In genomic region chr13:102399791-102400618, GRCh38 we compare ENCODE assay signal across 8 cellular contexts. TPM values are rescaled to one million over a fixed set of nuclear protein-coding genes. Genes with fewer than 3 reads are reported as not detected.
A peak's percentile ranks its signal among the peaks of the same experiment; 100 is the strongest.
DNase-seq lines count a peak whose midpoint lies in the region; ATAC-seq and TF ChIP-seq lines count a peak whose summit lies in the region.

No MANE protein-coding gene starts in this region.

- no peak overlapping the region for H3K27ac Mint-ChIP-seq in dendritic cell treated with granulocyte-macrophage colony-stimulating factor and Interleukin-4, amounts not matched to agents 40 ng/mL and 50 ng/mL, for 4 days

- H3K27me3 ChIP-seq in lung (ENCODE audit: control insufficient read depth, insufficient read depth) (no peaks in the 10 kb centered on the region), thymus (ENCODE audit: control insufficient read depth, insufficient read depth) (peaks cover 28% of the 10 kb centered on the region)

- 1 to 2% methylated on average over 54 to 56 of the region's 56 CpGs for WGBS in lung, 2 donors
- WGBS in thymus = 3% methylated on average over 56 of the region's 56 CpGs

- H3K27ac ChIP-seq in lung (ENCODE audit: low read depth in 1 of 2, low read length in 1 of 2) = peak overlapping the region in 1 of 2 donors; percentile 48
- H3K27ac ChIP-seq in thymus (ENCODE audit: low read depth) = no peak overlapping the region

- H3K4me3 Mint-ChIP-seq in dendritic cell treated with granulocyte-macrophage colony-stimulating factor and Interleukin-4, amounts not matched to agents 40 ng/mL and 50 ng/mL, for 4 days = peak overlapping the region; percentile 27

- TF ChIP-seq CTCF in lung (IDR thresholded peaks at IDR 0.05; ENCODE audit: control extremely low read depth, extremely low read depth) = no peak

- peak overlapping the region; percentile 24 for H3K4me3 ChIP-seq in lung
- peak overlapping the region; percentile 33 for H3K4me3 ChIP-seq in thymus (ENCODE audit: low read length)

- H3K4me1 ChIP-seq in ES-I3 (ENCODE audit: insufficient read depth, low read length) (no peaks in the 10 kb centered on the region), lung (ENCODE audit: control insufficient read depth in 2 of 2, insufficient read depth in 2 of 2, low read length in 2 of 2) (peaks cover 0 to 10% of the 10 kb centered on the region in 2 donors), thymus (ENCODE audit: control insufficient read depth, insufficient read depth, low read length) (peaks cover 6% of the 10 kb centered on the region)

- DNase-seq in lung (ENCODE audit: low spot score) = no peak
- DNase-seq in DMS153 treated with DMSO at 0.1 percent for 48 hours (lab: John Stamatoyannopoulos, UW; ENCODE audit: unreplicated experiment) = no peak
- DNase-seq in NCI-H128 (lab: John Stamatoyannopoulos, UW; ENCODE audit: unreplicated experiment) = no peak

- intact Hi-C loops in dendritic cell treated with granulocyte-macrophage colony-stimulating factor and Interleukin-4, amounts not matched to agents 40 ng/mL and 50 ng/mL, for 4 days (cut with micrococcal nuclease) = loop anchor here (10.0 kb wide), 1 partner anchor 445 kb away; the partner anchor contains the start of gene ERCC5

- H3K36me3 ChIP-seq in ES-I3 (ENCODE audit: insufficient read depth, low read length) (no peaks in the 10 kb centered on the region), lung (ENCODE audit: control insufficient read depth in 2 of 2, insufficient read depth in 2 of 2, low read length in 2 of 2) (no peaks in the 10 kb centered on the region), thymus (ENCODE audit: control insufficient read depth, insufficient read depth) (no peaks in the 10 kb centered on the region)

- H3K9me3 ChIP-seq in ES-I3 (ENCODE audit: control insufficient read depth, insufficient read depth, low read length) (no peaks in the 10 kb centered on the region), lung (ENCODE audit: control insufficient read depth in 2 of 2, insufficient read depth in 1 of 2, low read length in 1 of 2) (peaks cover 0 to 3% of the 10 kb centered on the region in 2 donors), thymus (ENCODE audit: control insufficient read depth) (no peaks in the 10 kb centered on the region)

- H3K36me3 Mint-ChIP-seq in dendritic cell treated with granulocyte-macrophage colony-stimulating factor and Interleukin-4, amounts not matched to agents 40 ng/mL and 50 ng/mL, for 4 days (ENCODE audit: low read depth) = no peaks in the 10 kb centered on the region

- H3K9ac ChIP-seq in ES-I3 (ENCODE audit: low read depth, low read length) = peak overlapping the region; percentile 86

- H3K9me3 Mint-ChIP-seq in dendritic cell treated with granulocyte-macrophage colony-stimulating factor and Interleukin-4, amounts not matched to agents 40 ng/mL and 50 ng/mL, for 4 days = no peaks in the 10 kb centered on the region

- H3K27me3 Mint-ChIP-seq in dendritic cell treated with granulocyte-macrophage colony-stimulating factor and Interleukin-4, amounts not matched to agents 40 ng/mL and 50 ng/mL, for 4 days = peaks cover 65% of the 10 kb centered on the region

- peak; percentile 43 for ATAC-seq in HG02588 (IDR thresholded peaks at IDR 0.05; ENCODE audit: unreplicated experiment)
- peak; percentile 74 for ATAC-seq in SK-N-SH treated with all-trans-retinoic acid at 6 μM for 48 hours
- peak; percentile 5 for ATAC-seq in lung (ENCODE audit: insufficient read depth, low FRiP score)

- peaks cover 14% of the 10 kb centered on the region for H3K4me1 Mint-ChIP-seq in dendritic cell treated with granulocyte-macrophage colony-stimulating factor and Interleukin-4, amounts not matched to agents 40 ng/mL and 50 ng/mL, for 4 days (ENCODE audit: low read depth)

TF ChIP-seq in SK-N-SH treated with all-trans-retinoic acid at 6 μM for 48 hours, 23 proteins besides CTCF, POLR2A, EP300 and RAD21:
- peak; percentile 24; the same call in 1 of the 2 replicates for TF ChIP-seq GLIS3 (CRISPR knock-in tag; IDR thresholded peaks at IDR 0.05)
- TF ChIP-seq ZFP30 (CRISPR knock-in tag; IDR thresholded peaks at IDR 0.05) = no peak

RNA-seq across cellular contexts. Expression of gene FGF14, which starts 1.8 kb away (rescaled TPM):
- total RNA-seq in lung = 10 to 100 TPM in 1 of 2 donors, 1 to 10 TPM in 1; 3.4 to 12.9 TPM
- 1 to 10 TPM in 1 of 2 donors, under 1 TPM in 1; 0.59 to 1.1 TPM for polyA plus RNA-seq in lung
- 0.05 TPM for polyA plus RNA-seq in thymus

Comparison
In these comparisons a context has a peak if more than half of its experiments do, and no peak if none do; other contexts are left out.
1. ATAC-seq: peak in every context shown above with its lines; median percentile 74 in SK-N-SH treated with all-trans-retinoic acid at 6 μM for 48 hours; 43 in HG02588; 5 in lung.